ENCODE assay signal across 12 cellular contexts in the genomic region with DNA sequence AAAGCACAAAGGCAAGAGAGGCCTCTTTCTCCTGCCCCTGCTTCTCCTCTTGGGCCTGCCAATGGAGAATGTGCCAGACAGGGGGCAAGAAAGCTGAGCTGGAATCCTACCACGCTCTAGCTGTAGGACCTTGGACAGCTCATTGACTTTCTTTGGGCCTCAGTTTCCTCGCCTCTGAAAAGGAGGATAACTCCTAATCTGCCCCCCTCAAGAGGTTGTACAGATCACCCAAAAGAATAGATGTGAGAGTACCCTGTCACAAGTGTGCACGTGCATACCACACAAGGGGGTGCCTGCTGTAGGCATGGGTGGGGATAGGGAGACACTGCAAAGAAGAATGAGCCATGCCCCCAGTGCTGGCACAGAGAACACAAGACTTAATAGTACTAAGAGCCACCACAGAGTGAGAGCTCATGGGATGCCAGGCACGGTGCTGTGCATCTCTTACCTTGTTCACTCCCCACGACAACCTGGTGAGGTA. TPM values are rescaled to one million over a fixed set of nuclear protein-coding genes. Genes with fewer than 3 reads are reported as not detected.
DNase-seq lines count a peak whose midpoint lies in the region; ATAC-seq and TF ChIP-seq lines count a peak whose summit lies in the region.
"Had no signal": no experiment of that assay in that cellular context is flagged by ENCODE, and none has a peak within 500 bp of the region (broad histone marks: within the 10 kb centered on the region; RNA-seq: fewer than 3 reads in every experiment).

No MANE protein-coding gene starts in this region.

- no peaks in the 10 kb centered on the region for H3K9me3 ChIP-seq in CD8-positive, alpha-beta memory T cell (ENCODE audit: low read length)
- H3K9me3 ChIP-seq: esophagus muscularis mucosa, SJCRH30 had no signal

- TF ChIP-seq CTCF in HL-60 (IDR thresholded peaks at IDR 0.05; ENCODE audit: insufficient read depth, low read length): no peak

- ATAC-seq in activated T-helper 17 cell treated with anti-CD3 and anti-CD28 coated beads, Interleukin-2, amount 50 U/mL, for 72 hours (replicated peaks): no peak
- no peak for ATAC-seq in natural killer cell treated with Interleukin-12 subunit alpha and Interleukin-12 subunit beta and Interleukin-15 and Interleukin-18, amount 100 ng/mL, for 72 hours
- no peak for ATAC-seq in GM21367 (IDR thresholded peaks at IDR 0.05; ENCODE audit: unreplicated experiment)

- H3K27me3 ChIP-seq in CD8-positive, alpha-beta memory T cell (ENCODE audit: insufficient read depth, low read length, poor library complexity, severe bottlenecking): no peaks in the 10 kb centered on the region
- H3K27me3 ChIP-seq in HL-60 (ENCODE audit: insufficient read depth, poor library complexity, severe bottlenecking): no peaks in the 10 kb centered on the region
- H3K27me3 ChIP-seq: esophagus muscularis mucosa, SJCRH30 had no signal

- peaks cover 65% of the 10 kb centered on the region for H3K4me1 ChIP-seq in CD8-positive, alpha-beta memory T cell (ENCODE audit: insufficient read depth, low read length)
- H3K4me1 ChIP-seq: esophagus muscularis mucosa, SJCRH30 had no signal

- H3K27me3 Mint-ChIP-seq in CD8-positive, alpha-beta memory T cell: no peaks in the 10 kb centered on the region
- no peaks in the 10 kb centered on the region for H3K27me3 Mint-ChIP-seq in activated T-helper 17 cell treated with anti-CD3 and anti-CD28 coated beads, Interleukin-2, amount 50 U/mL, for 72 hours
- H3K27me3 Mint-ChIP-seq in natural killer cell treated with Interleukin-12 subunit alpha and Interleukin-12 subunit beta and Interleukin-15 and Interleukin-18, amount 100 ng/mL, for 72 hours: no peaks in the 10 kb centered on the region

- POLR2A ChIA-PET in CD8-positive, alpha-beta memory T cell (lab: Charles Lee): interaction anchor here (0.7 to 5.1 kb wide), 5 partner anchors 11 to 27 kb away, joined by 4 to 82 read pairs (median 17); no protein-coding TSS in a partner anchor

- no peak for DNase-seq in CD8-positive, alpha-beta memory T cell
- DNase-seq in HL-60 (ENCODE audit: low read depth in 1 of 2, low spot score in 1 of 2) (no peak), NCI-H187 treated with DMSO at 0.1 percent for 48 hours (lab: John Stamatoyannopoulos, UW) (no peak), Ammon's horn (ENCODE audit: low spot score) (no peak)
- DNase-seq in natural killer cell treated with Interleukin-12 subunit alpha and Interleukin-12 subunit beta and Interleukin-15 and Interleukin-18, amount 100 ng/mL, for 72 hours (ENCODE audit: low spot score): no peak
- DNase-seq: NCI-H1694 treated with DMSO at 0.1 percent for 48 hours, NCI-H526, SJCRH30, small intestine had no signal

- peak overlapping the region; percentile 45 for H3K27ac ChIP-seq in CD8-positive, alpha-beta memory T cell (ENCODE audit: low read depth, low read length)
- peak overlapping the region; percentile 37; the same call in 1 of the 2 replicates for H3K27ac ChIP-seq in HL-60 (replicated peaks)
- H3K27ac ChIP-seq: esophagus muscularis mucosa, SJCRH30 had no signal

- peaks cover 17% of the 10 kb centered on the region for H3K36me3 ChIP-seq in CD8-positive, alpha-beta memory T cell (ENCODE audit: insufficient read depth, low read length)
- H3K36me3 ChIP-seq: esophagus muscularis mucosa, SJCRH30 had no signal

- peaks cover 76 to 96% (median 90%) of the 10 kb centered on the region in 3 donors for H3K4me1 Mint-ChIP-seq in CD8-positive, alpha-beta memory T cell
- peaks cover 24% of the 10 kb centered on the region for H3K4me1 Mint-ChIP-seq in activated T-helper 17 cell treated with anti-CD3 and anti-CD28 coated beads, Interleukin-2, amount 50 U/mL, for 72 hours
- H3K4me1 Mint-ChIP-seq in natural killer cell treated with Interleukin-12 subunit alpha and Interleukin-12 subunit beta and Interleukin-15 and Interleukin-18, amount 100 ng/mL, for 72 hours (ENCODE audit: low read depth in 2 of 2): peaks cover 58 to 69% of the 10 kb centered on the region in 2 donors

- peak overlapping the region; percentile 73 to 96 (median 92) for H3K27ac Mint-ChIP-seq in CD8-positive, alpha-beta memory T cell
- H3K27ac Mint-ChIP-seq in activated T-helper 17 cell treated with anti-CD3 and anti-CD28 coated beads, Interleukin-2, amount 50 U/mL, for 72 hours: peak overlapping the region; percentile 94
- H3K27ac Mint-ChIP-seq in natural killer cell treated with Interleukin-12 subunit alpha and Interleukin-12 subunit beta and Interleukin-15 and Interleukin-18, amount 100 ng/mL, for 72 hours: peak overlapping the region; percentile 91 to 96

- peak overlapping the region; percentile 72 for H3K4me3 ChIP-seq in CD8-positive, alpha-beta memory T cell (ENCODE audit: low read length)
- H3K4me3 ChIP-seq in HL-60 (replicated peaks; ENCODE audit: insufficient read depth, low read length): peak overlapping the region; percentile 31
- H3K4me3 ChIP-seq: esophagus muscularis mucosa, SJCRH30 had no signal

- CTCF ChIA-PET in CD8-positive, alpha-beta memory T cell (lab: Charles Lee): interaction anchor here (0.7 to 3.8 kb wide), 10 partner anchors 11 to 144 kb away, joined by 3 to 37 read pairs (median 4); no protein-coding TSS in a partner anchor

- H3K36me3 Mint-ChIP-seq in CD8-positive, alpha-beta memory T cell: peaks cover 10 to 64% (median 20%) of the 10 kb centered on the region in 3 donors
- peaks cover 84% of the 10 kb centered on the region for H3K36me3 Mint-ChIP-seq in activated T-helper 17 cell treated with anti-CD3 and anti-CD28 coated beads, Interleukin-2, amount 50 U/mL, for 72 hours (ENCODE audit: low read depth)
- peaks cover 10% of the 10 kb centered on the region for H3K36me3 Mint-ChIP-seq in natural killer cell treated with Interleukin-12 subunit alpha and Interleukin-12 subunit beta and Interleukin-15 and Interleukin-18, amount 100 ng/mL, for 72 hours

- H3K9me3 Mint-ChIP-seq in CD8-positive, alpha-beta memory T cell: peaks cover 0 to 4% (median 0%) of the 10 kb centered on the region in 5 donors
- no peaks in the 10 kb centered on the region for H3K9me3 Mint-ChIP-seq in activated T-helper 17 cell treated with anti-CD3 and anti-CD28 coated beads, Interleukin-2, amount 50 U/mL, for 72 hours
- peaks cover 5% of the 10 kb centered on the region for H3K9me3 Mint-ChIP-seq in natural killer cell treated with Interleukin-12 subunit alpha and Interleukin-12 subunit beta and Interleukin-15 and Interleukin-18, amount 100 ng/mL, for 72 hours

- peak overlapping the region; percentile 87 to 100 (median 97) for H3K4me3 Mint-ChIP-seq in CD8-positive, alpha-beta memory T cell
- peak overlapping the region; percentile 99 for H3K4me3 Mint-ChIP-seq in activated T-helper 17 cell treated with anti-CD3 and anti-CD28 coated beads, Interleukin-2, amount 50 U/mL, for 72 hours
- peak overlapping the region; percentile 95 for H3K4me3 Mint-ChIP-seq in natural killer cell treated with Interleukin-12 subunit alpha and Interleukin-12 subunit beta and Interleukin-15 and Interleukin-18, amount 100 ng/mL, for 72 hours

RNA-seq across cellular contexts. Expression of gene SASH3, which starts 2.3 kb away (rescaled TPM):
- total RNA-seq in CD8-positive, alpha-beta memory T cell: 100 to 1,000 TPM; 140 to 147 TPM
- polyA plus RNA-seq in CD8-positive, alpha-beta memory T cell: 296 TPM
- 100 to 1,000 TPM; 103 to 191 TPM for total RNA-seq in activated T-helper 17 cell treated with anti-CD3 and anti-CD28 coated beads, Interleukin-2, amount 50 U/mL, for 72 hours
- total RNA-seq in natural killer cell treated with Interleukin-12 subunit alpha and Interleukin-12 subunit beta and Interleukin-15 and Interleukin-18, amount 100 ng/mL, for 72 hours: 100 to 1,000 TPM; 243 to 317 TPM
- total RNA-seq: SJCRH30 had no signal

RNA-seq across cellular contexts. Expression of gene XPNPEP2, which starts 43.3 kb away (rescaled TPM):
- total RNA-seq in CD8-positive, alpha-beta memory T cell: under 1 TPM; 0.28 to 0.29 TPM
- 1.2 TPM for polyA plus RNA-seq in CD8-positive, alpha-beta memory T cell
- under 1 TPM; 0.45 to 0.52 TPM for total RNA-seq in activated T-helper 17 cell treated with anti-CD3 and anti-CD28 coated beads, Interleukin-2, amount 50 U/mL, for 72 hours
- total RNA-seq in natural killer cell treated with Interleukin-12 subunit alpha and Interleukin-12 subunit beta and Interleukin-15 and Interleukin-18, amount 100 ng/mL, for 72 hours: under 1 TPM; 0.14 to 0.55 TPM
